8 cellular contexts compared by ENCODE assay signal in genomic region chr19:48325265-48325910, GRCh38. TPM values are rescaled to one million over a fixed set of nuclear protein-coding genes. Genes with fewer than 3 reads are reported as not detected.
DNase-seq lines count a peak whose midpoint lies in the region; ATAC-seq, FAIRE-seq and TF ChIP-seq lines count a peak whose summit lies in the region.

EMP3 (plus strand) TSS chr19:48325552; CDS start chr19:48326845, 1,293 bp downstream.

- peak; percentile 62 for TF ChIP-seq POLR2A in GM12892 (IDR thresholded peaks at IDR 0.05; ENCODE audit: low read depth, low read length)

- FAIRE-seq in GM12892 (lab: Jason Lieb, UNC) = peak; percentile 81

- peaks cover 14% of the 10 kb centered on the region for H3K4me1 Mint-ChIP-seq in endodermal cell

- no peaks in the 10 kb centered on the region for H3K36me3 Mint-ChIP-seq in endodermal cell (ENCODE audit: low read depth)

- H3K4me3 ChIP-seq in endodermal cell (ENCODE audit: low read length) = peak within 1 kb of the TSS; percentile 70

- TF ChIP-seq CTCF in endodermal cell (conservative IDR thresholded peaks at IDR 0.05) = no peak

- H3K27ac ChIP-seq in endodermal cell (ENCODE audit: low read depth, low read length) = no peak within 1 kb of the TSS

- H3K4me1 ChIP-seq in endodermal cell (ENCODE audit: control insufficient read depth, insufficient read depth, low read length) = peaks cover 4% of the 10 kb centered on the region

- 5 to 11% methylated on average over 8 to 22 of the region's 22 CpGs for WGBS in endodermal cell (ENCODE audit: insufficient coverage in 1 of 2, insufficient read length in 1 of 2), 2 experiments

- H3K27ac Mint-ChIP-seq in endodermal cell = no peak within 1 kb of the TSS

- peaks cover 4% of the 10 kb centered on the region for H3K9me3 Mint-ChIP-seq in endodermal cell

- H3K9me3 ChIP-seq in endodermal cell (ENCODE audit: control insufficient read depth, low read length) = peaks cover 7% of the 10 kb centered on the region

- no peaks in the 10 kb centered on the region for H3K27me3 ChIP-seq in endodermal cell (ENCODE audit: control insufficient read depth, insufficient read depth, low read length, poor library complexity, severe bottlenecking)

- peak within 1 kb of the TSS; percentile 45 for H3K4me3 Mint-ChIP-seq in endodermal cell

- ATAC-seq in HG03521 (IDR thresholded peaks at IDR 0.05; ENCODE audit: unreplicated experiment) = no peak
- no peak for ATAC-seq in left lobe of liver

- DNase-seq in GM12892 (ENCODE audit: insufficient read length) (peak; percentile 73), NOMO-1 treated with DMSO at 0.1 percent for 48 hours (lab: John Stamatoyannopoulos, UW; ENCODE audit: unreplicated experiment) (peak; percentile 91), endodermal cell (peak; percentile 92), mucosa of gallbladder (ENCODE audit: low spot score) (peak; percentile 77), left lobe of liver (ENCODE audit: low spot score) (no peak)
- DNase-seq in activated CD8-positive, alpha-beta memory T cell treated with anti-CD3 and anti-CD28 coated beads for 4 hours (ENCODE audit: low read depth in 2 of 2) = peak; percentile 65 to 76
- DNase-seq in stimulated activated CD8-positive, alpha-beta memory T cell treated with anti-CD3 and anti-CD28 coated beads, Interleukin-7, amount 100 ng/mL, for 1 hour (ENCODE audit: low read depth in 2 of 2) = peak; percentile 55 to 74

- H3K9ac ChIP-seq in endodermal cell (ENCODE audit: extremely low read depth, low read length, poor library complexity, severe bottlenecking) = peak within 1 kb of the TSS; percentile 20

- no peaks in the 10 kb centered on the region for H3K36me3 ChIP-seq in endodermal cell (ENCODE audit: control insufficient read depth, insufficient read depth, low read length)

- H3K27me3 Mint-ChIP-seq in endodermal cell (ENCODE audit: insufficient read depth) = peaks cover 33% of the 10 kb centered on the region

RNA-seq across cellular contexts. Expression of gene EMP3, which starts in this region (rescaled TPM):
- 63.2 TPM for polyA plus RNA-seq in GM12892 (2012; ENCODE audit: missing spikeins)
- total RNA-seq in endodermal cell (1 to 10 TPM; 3.5 TPM), mucosa of gallbladder (52.4 TPM), left lobe of liver (6.7 TPM)
- 38.7 TPM for polyA plus RNA-seq in endodermal cell (2013, experiment 1 of 2)
- polyA plus RNA-seq in endodermal cell (2013, experiment 2 of 2) = 37.9 TPM
